ENCODE assay signal across 10 cellular contexts in genomic region chr11:110148775-110149744, GRCh38. TPM values are rescaled to one million over a fixed set of nuclear protein-coding genes. Genes with fewer than 3 reads are reported as not detected.
DNase-seq lines count a peak whose midpoint lies in the region; ATAC-seq lines count a peak whose summit lies in the region.
"Had no signal": no experiment of that assay in that cellular context is flagged by ENCODE, and none has a peak within 500 bp of the region (broad histone marks: within the 10 kb centered on the region; RNA-seq: fewer than 3 reads in every experiment).

No MANE protein-coding gene starts in this region.

- H3K4me3 ChIP-seq in MG63, result no peak overlapping the region
- H3K4me3 ChIP-seq: testis had no signal

- no peaks in the 10 kb centered on the region; the same call in 1 of the 2 replicates for H3K36me3 ChIP-seq in MG63

- peak; percentile 16 for DNase-seq in GM04504 (ENCODE audit: low read depth)
- DNase-seq in astrocyte of the hippocampus (ENCODE audit: low read depth, low spot score), result peak; percentile 55
- DNase-seq in lung microvascular endothelial cell (ENCODE audit: low read depth in 2 of 2), result peak; percentile 76 to 81
- no peak for DNase-seq in DMS53 (lab: John Stamatoyannopoulos, UW)
- no peak for DNase-seq in MG63
- no peak for DNase-seq in stimulated activated CD8-positive, alpha-beta memory T cell treated with anti-CD3 and anti-CD28 coated beads, Interleukin-4, amount 100 ng/mL, for 48 hours
- DNase-seq: testis had no signal

- H3K27me3 ChIP-seq in MG63, result no peaks in the 10 kb centered on the region
- H3K27me3 ChIP-seq: testis had no signal

- ATAC-seq in HG03378 (IDR thresholded peaks at IDR 0.05; ENCODE audit: unreplicated experiment) (peak; percentile 55), HG03159 (IDR thresholded peaks at IDR 0.05; ENCODE audit: unreplicated experiment) (no peak)
- ATAC-seq: Panc1 had no signal

- H3K9me3 ChIP-seq in MG63, result no peaks in the 10 kb centered on the region
- H3K9me3 ChIP-seq: testis had no signal

RNA-seq across cellular contexts. Expression of gene ZC3H12C, which starts 55.9 kb away (rescaled TPM):
- total RNA-seq in lung microvascular endothelial cell, result 10.5 and 13.7 TPM in 2 replicates
- total RNA-seq in MG63 (2014; rRNA removed; shearing (Covaris generic); ENCODE audit: low replicate concordance), result 2.5 and 3.7 TPM in 2 replicates

Comparison
In these comparisons a context has a peak if more than half of its experiments do, and no peak if none do; other contexts are left out.
1. DNase-seq: peak in GM04504 (single experiment), astrocyte of the hippocampus (single experiment) and lung microvascular endothelial cell (2 of 2); none in DMS53 (single experiment), MG63 (single experiment) and stimulated activated CD8-positive, alpha-beta memory T cell treated with anti-CD3 and anti-CD28 coated beads, Interleukin-4, amount 100 ng/mL, for 48 hours (single experiment).